Comparison of ENCODE assay signal across 11 cellular contexts in the genomic region with DNA sequence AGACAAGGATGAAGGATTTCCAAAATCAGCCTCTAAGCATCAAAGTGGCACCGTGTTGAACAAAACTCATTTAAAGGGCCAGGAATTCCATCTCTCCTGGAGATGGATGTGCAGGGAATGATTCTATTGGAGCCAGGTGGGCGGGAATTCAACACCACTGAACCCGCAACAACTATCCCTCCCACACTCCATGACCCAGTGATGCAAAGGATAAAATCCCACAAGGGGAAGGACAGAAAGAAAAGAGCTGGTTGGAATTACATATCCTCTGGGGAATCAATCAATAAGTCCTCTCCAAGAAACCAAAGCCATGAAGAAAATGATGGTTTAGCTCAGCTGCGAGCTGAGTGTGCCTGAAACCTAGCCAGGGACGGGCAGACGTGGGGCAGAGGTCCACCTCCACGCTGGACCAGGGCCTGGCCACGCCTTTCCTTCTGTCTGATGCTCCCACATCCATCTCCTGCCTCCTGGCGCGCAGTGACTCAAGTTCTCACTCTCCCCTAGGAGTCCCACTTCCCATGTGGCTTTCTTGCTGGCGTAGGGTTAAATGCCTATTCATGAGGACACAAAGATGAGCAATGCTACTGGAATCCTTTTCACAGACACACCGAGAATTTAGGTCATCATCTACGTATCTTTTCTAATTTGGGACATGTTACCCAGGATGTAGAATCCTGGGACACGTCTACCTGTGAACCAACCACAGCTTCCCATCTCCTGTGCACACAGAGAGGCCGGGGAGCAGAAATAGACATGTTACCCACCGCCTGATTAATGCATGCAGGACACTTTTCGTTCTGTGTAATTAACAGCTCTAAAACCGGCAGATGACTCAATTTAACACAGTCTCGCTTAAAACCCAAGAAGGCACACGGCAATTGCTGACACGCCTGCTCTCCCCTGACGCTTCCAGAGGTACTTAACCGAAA. TPM values are rescaled to one million over a fixed set of nuclear protein-coding genes. Genes with fewer than 3 reads are reported as not detected.
DNase-seq lines count a peak whose midpoint lies in the region; ATAC-seq and TF ChIP-seq lines count a peak whose summit lies in the region.
"Had no signal": no experiment of that assay in that cellular context is flagged by ENCODE, and none has a peak within 500 bp of the region (broad histone marks: within the 10 kb centered on the region; RNA-seq: fewer than 3 reads in every experiment).

No MANE protein-coding gene starts in this region.

- H3K4me3 Mint-ChIP-seq in CD4-positive, alpha-beta T cell, result no peak overlapping the region
- H3K4me3 Mint-ChIP-seq: activated CD4-positive, alpha-beta memory T cell treated with anti-CD3 and anti-CD28 coated beads, Interleukin-2, amount 10 ng/mL, durations not matched to agents 7 days and 5 days had no signal

- intact Hi-C loops in cardiac septum (cut with DNase I), result no loop called here
- intact Hi-C loops in heart right ventricle (cut with DNase I), result no loop called here
- intact Hi-C loops in CD4-positive, alpha-beta T cell (cut with DNase I, micrococcal nuclease), result no loop called here

- WGBS in heart right ventricle, 2 donors, result 80 to 81% methylated on average over 23 of the region's 23 CpGs

- CTCF ChIA-PET in CD4-positive, alpha-beta T cell (lab: Charles Lee), result no interaction called here

- peaks cover 36% of the 10 kb centered on the region for H3K36me3 Mint-ChIP-seq in CD4-positive, alpha-beta T cell (ENCODE audit: low read depth)

- TF ChIP-seq CTCF in heart right ventricle (IDR thresholded peaks at IDR 0.05), result no peak
- no peak for TF ChIP-seq CTCF in WERI-Rb-1 (IDR thresholded peaks at IDR 0.05; ENCODE audit: low read depth, low read length)
- no peak for TF ChIP-seq CTCF in CD4-positive, alpha-beta T cell (IDR thresholded peaks at IDR 0.05)

- H3K36me3 ChIP-seq in heart right ventricle, result peaks cover 0 to 41% (median 10%) of the 10 kb centered on the region in 9 donors
- H3K36me3 ChIP-seq in WERI-Rb-1, result no peaks in the 10 kb centered on the region

- ATAC-seq in heart right ventricle (no peak), HG03457 (IDR thresholded peaks at IDR 0.05; ENCODE audit: unreplicated experiment) (no peak)
- no peak for ATAC-seq in CD4-positive, alpha-beta T cell (ENCODE audit: poor library complexity)

- peaks cover 0 to 8% (median 0%) of the 10 kb centered on the region in 9 donors for H3K4me1 ChIP-seq in heart right ventricle
- H3K4me1 ChIP-seq: left ventricle myocardium inferior had no signal

- POLR2A ChIA-PET in CD4-positive, alpha-beta T cell (lab: Charles Lee), result no interaction called here

- H3K27me3 ChIP-seq in heart right ventricle, result no peaks in the 10 kb centered on the region
- no peaks in the 10 kb centered on the region for H3K27me3 ChIP-seq in WERI-Rb-1 (ENCODE audit: insufficient read depth, low read depth, severe bottlenecking)
- no peaks in the 10 kb centered on the region for H3K27me3 ChIP-seq in CD4-positive, alpha-beta T cell (ENCODE audit: control insufficient read depth, insufficient read depth, low read length)
- H3K27me3 ChIP-seq: BLaER1 treated with 17β-estradiol and CSF1 and Interleukin-3, amounts not matched to agents 10 nM and 100 nM had no signal

- H3K4me1 Mint-ChIP-seq in CD4-positive, alpha-beta T cell (ENCODE audit: low read depth), result peaks cover 13% of the 10 kb centered on the region

- DNase-seq in cardiac septum (ENCODE audit: low spot score) (peak; percentile 53), heart right ventricle (no peak), amniotic stem cell (lab: John Stamatoyannopoulos, UW) (peak; percentile 48), islet precursor cell (peak; percentile 68), WERI-Rb-1 (no peak), NCI-H345 treated with DMSO at 0.1 percent for 48 hours (lab: John Stamatoyannopoulos, UW; ENCODE audit: unreplicated experiment) (no peak)
- DNase-seq in CD4-positive, alpha-beta T cell, result no peak
- DNase-seq: activated CD4-positive, alpha-beta memory T cell treated with anti-CD3 and anti-CD28 coated beads, Interleukin-2, amount 10 ng/mL, durations not matched to agents 7 days and 5 days; left ventricle myocardium inferior had no signal

- H3K27ac Mint-ChIP-seq in CD4-positive, alpha-beta T cell, result no peak overlapping the region
- H3K27ac Mint-ChIP-seq: activated CD4-positive, alpha-beta memory T cell treated with anti-CD3 and anti-CD28 coated beads, Interleukin-2, amount 10 ng/mL, durations not matched to agents 7 days and 5 days had no signal

- H3K27ac ChIP-seq in heart right ventricle, result no peak overlapping the region
- H3K27ac ChIP-seq in WERI-Rb-1, result no peak overlapping the region
- H3K27ac ChIP-seq in CD4-positive, alpha-beta T cell (ENCODE audit: low read depth, low read length), result no peak overlapping the region
- H3K27ac ChIP-seq: BLaER1 treated with 17β-estradiol and CSF1 and Interleukin-3, amounts not matched to agents 10 nM and 100 nM; left ventricle myocardium inferior had no signal

- H3K27me3 Mint-ChIP-seq in CD4-positive, alpha-beta T cell, result no peaks in the 10 kb centered on the region
- H3K27me3 Mint-ChIP-seq: activated CD4-positive, alpha-beta memory T cell treated with anti-CD3 and anti-CD28 coated beads, Interleukin-2, amount 10 ng/mL, durations not matched to agents 7 days and 5 days had no signal

- H3K9me3 ChIP-seq in heart right ventricle (no peaks in the 10 kb centered on the region), WERI-Rb-1 (ENCODE audit: severe bottlenecking) (no peaks in the 10 kb centered on the region)
- no peaks in the 10 kb centered on the region for H3K9me3 ChIP-seq in CD4-positive, alpha-beta T cell (ENCODE audit: control insufficient read depth, low read length)
- H3K9me3 ChIP-seq: BLaER1 treated with 17β-estradiol and CSF1 and Interleukin-3, amounts not matched to agents 10 nM and 100 nM; left ventricle myocardium inferior had no signal

- no peaks in the 10 kb centered on the region for H3K9me3 Mint-ChIP-seq in CD4-positive, alpha-beta T cell
- H3K9me3 Mint-ChIP-seq: activated CD4-positive, alpha-beta memory T cell treated with anti-CD3 and anti-CD28 coated beads, Interleukin-2, amount 10 ng/mL, durations not matched to agents 7 days and 5 days had no signal

- H3K4me3 ChIP-seq in heart right ventricle (no peak overlapping the region), WERI-Rb-1 (ENCODE audit: low read depth, low read length) (no peak overlapping the region)
- H3K4me3 ChIP-seq: BLaER1 treated with 17β-estradiol and CSF1 and Interleukin-3, amounts not matched to agents 10 nM and 100 nM; left ventricle myocardium inferior had no signal

RNA-seq across cellular contexts. Expression of a gene that starts 48.6 kb away (rescaled TPM):
- total RNA-seq in cardiac septum (30.1 TPM), heart right ventricle (10 to 100 TPM; 20.4 to 35.6 (median 26.8) TPM)
- 10 to 100 TPM; 21.6 to 47.7 TPM for polyA plus RNA-seq in heart right ventricle
- total RNA-seq in CD4-positive, alpha-beta T cell, result 10 to 100 TPM; 17.5 to 23.0 TPM

Comparison
In these comparisons a context has a peak if more than half of its experiments do, and no peak if none do; other contexts are left out.
1. DNase-seq: peak in cardiac septum (single experiment), amniotic stem cell (single experiment) and islet precursor cell (single experiment); none in heart right ventricle (0 of 2), WERI-Rb-1 (single experiment), CD4-positive, alpha-beta T cell (0 of 10) and NCI-H345 treated with DMSO at 0.1 percent for 48 hours (single experiment).